In the genomic region with DNA sequence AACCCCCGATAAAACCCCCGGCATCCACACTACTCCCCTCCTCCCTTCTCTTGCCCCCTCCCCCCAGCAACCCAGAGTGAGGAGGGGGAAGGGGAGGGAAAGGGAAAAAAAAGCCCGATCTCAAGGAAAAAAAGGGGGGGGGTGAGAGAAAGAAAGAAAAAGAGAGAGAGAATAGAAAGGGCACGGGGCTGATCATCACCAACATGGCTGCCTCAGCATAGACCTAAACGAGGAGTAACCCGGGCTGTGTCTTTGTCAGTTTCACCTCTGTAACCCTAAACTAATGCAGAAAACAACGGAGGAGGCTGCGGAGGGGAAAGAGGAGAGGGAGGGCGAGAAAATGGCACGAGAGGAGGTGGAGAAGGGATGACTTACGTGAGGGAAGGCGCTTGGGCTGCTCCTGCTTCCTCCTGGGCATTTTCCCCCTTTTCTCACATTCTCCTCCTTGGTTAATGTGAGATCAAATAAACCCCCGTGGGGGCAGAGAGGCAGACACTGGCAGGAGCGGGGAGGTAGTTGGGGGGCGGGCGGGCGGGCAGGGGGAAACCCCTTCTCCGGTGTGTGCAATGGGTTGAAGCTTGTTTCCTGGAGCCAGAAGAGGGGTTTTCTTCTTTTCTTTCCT, we compare ENCODE assay signal across 8 cellular contexts. TPM values are rescaled to one million over a fixed set of nuclear protein-coding genes. Genes with fewer than 3 reads are reported as not detected.
DNase-seq lines count a peak whose midpoint lies in the region; ATAC-seq and TF ChIP-seq lines count a peak whose summit lies in the region.

No MANE protein-coding gene starts in this region.

- H3K27me3 ChIP-seq in lung (ENCODE audit: control insufficient read depth, insufficient read depth) = no peaks in the 10 kb centered on the region

- in situ Hi-C loops in KBM-7 (cut with MboI; ENCODE audit: low pct_unique_long_range_greater_than_20kb, low sequenced_read_pairs) = no loop called here

- H3K36me3 ChIP-seq in lung (ENCODE audit: control insufficient read depth in 2 of 2, insufficient read depth in 2 of 2, low read length in 2 of 2) = no peaks in the 10 kb centered on the region

- WGBS in lung, 2 donors = 0 to 1% methylated on average over 18 of the region's 18 CpGs

- no peaks in the 10 kb centered on the region for H3K9me3 ChIP-seq in lung (ENCODE audit: control insufficient read depth in 2 of 2, insufficient read depth in 1 of 2, low read length in 1 of 2)

- ATAC-seq in lung (ENCODE audit: insufficient read depth, low FRiP score) = peak; percentile 21
- no peak for ATAC-seq in HG03095 (IDR thresholded peaks at IDR 0.05; ENCODE audit: unreplicated experiment)

- H3K4me3 ChIP-seq in coronary artery = peak overlapping the region; percentile 87
- peak overlapping the region; percentile 83 for H3K4me3 ChIP-seq in lung

- H3K27ac ChIP-seq in coronary artery (peak overlapping the region; percentile 94 to 99), lung (ENCODE audit: low read depth in 1 of 2, low read length in 1 of 2) (peak overlapping the region; percentile 90 to 95)

- peaks cover 0 to 2% of the 10 kb centered on the region in 2 donors for H3K4me1 ChIP-seq in lung (ENCODE audit: control insufficient read depth in 2 of 2, insufficient read depth in 2 of 2, low read length in 2 of 2)

- DNase-seq in DMS79 treated with DMSO at 0.1 percent for 48 hours (lab: John Stamatoyannopoulos, UW) = peak; percentile 1
- DNase-seq in DMS79 (lab: John Stamatoyannopoulos, UW) = no peak
- DNase-seq in KBM-7 = peak; percentile 44
- DNase-seq in activated CD4-positive, alpha-beta T cell treated with anti-CD3 and anti-CD28 coated beads for 24 hours (ENCODE audit: low read depth in 2 of 2) = peak; percentile 8 to 23
- DNase-seq in coronary artery (ENCODE audit: low spot score) = no peak
- DNase-seq in lung (ENCODE audit: low spot score) = no peak
- peak; percentile 8 to 11 for DNase-seq in stimulated activated CD8-positive, alpha-beta memory T cell treated with anti-CD3 and anti-CD28 coated beads, Interleukin-2, amount 100 ng/mL, for 48 hours (ENCODE audit: low read depth in 2 of 2)

- TF ChIP-seq CTCF in coronary artery (IDR thresholded peaks at IDR 0.05) (no peak), lung (IDR thresholded peaks at IDR 0.05; ENCODE audit: control extremely low read depth, extremely low read depth) (no peak)

RNA-seq across cellular contexts. Expression of gene ZNF827, which starts 0.5 kb away (rescaled TPM):
- 10 to 100 TPM; 12.6 to 27.4 TPM for total RNA-seq in lung
- polyA plus RNA-seq in lung = 1 to 10 TPM; 2.7 to 3.7 TPM

Comparison
In these comparisons a context has a peak if more than half of its experiments do, and no peak if none do; other contexts are left out.
1. DNase-seq: peak in DMS79 treated with DMSO at 0.1 percent for 48 hours (single experiment), KBM-7 (single experiment), activated CD4-positive, alpha-beta T cell treated with anti-CD3 and anti-CD28 coated beads for 24 hours (2 of 2) and stimulated activated CD8-positive, alpha-beta memory T cell treated with anti-CD3 and anti-CD28 coated beads, Interleukin-2, amount 100 ng/mL, for 48 hours (2 of 2); none in DMS79 (single experiment), coronary artery (single experiment) and lung (single experiment).